4 cellular contexts compared by ENCODE assay signal in genomic region chr7:153286763-153287162, GRCh38.
"Had no signal": no experiment of that assay in that cellular context is flagged by ENCODE, and none has a peak within 500 bp of the region (broad histone marks: within the 10 kb centered on the region; RNA-seq: fewer than 3 reads in every experiment).

No MANE protein-coding gene starts in this region.

- H3K4me3 ChIP-seq: GM23338 had no signal

- ATAC-seq: GM23338 had no signal

- H2AFZ ChIP-seq: GM23338 had no signal

- H3K4me2 ChIP-seq: GM23338 had no signal

- DNase-seq: H9, HCEC 1CT, KBM-7 had no signal
